In the genomic region with DNA sequence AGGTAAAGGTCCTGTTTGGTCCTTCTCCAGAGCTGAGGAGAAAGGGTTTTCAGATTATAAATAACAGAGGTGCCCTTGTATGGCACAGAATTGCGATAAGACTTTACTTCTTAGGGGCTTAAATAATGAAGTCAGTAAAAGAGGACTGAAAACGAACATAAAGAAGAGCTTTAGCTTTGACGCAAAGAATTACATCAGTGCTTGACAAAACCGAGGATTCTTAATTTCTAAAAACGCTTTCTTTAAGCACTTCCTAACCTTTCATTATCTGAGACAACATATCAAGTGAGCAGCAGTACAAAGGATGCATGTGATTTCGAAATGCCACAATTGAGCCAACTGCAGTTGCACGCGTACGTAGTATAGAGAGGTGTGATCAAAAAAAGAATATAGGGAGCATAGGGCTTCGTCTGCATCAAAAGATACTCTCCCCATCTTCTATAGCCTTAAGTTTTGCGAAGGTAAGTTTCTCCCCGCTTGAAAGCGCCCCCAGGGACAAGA, we compare ENCODE assay signal across 8 cellular contexts. TPM values are rescaled to one million over a fixed set of nuclear protein-coding genes. Genes with fewer than 3 reads are reported as not detected.
DNase-seq lines count a peak whose midpoint lies in the region; ATAC-seq and TF ChIP-seq lines count a peak whose summit lies in the region.

No MANE protein-coding gene starts in this region.

- H3K4me1 Mint-ChIP-seq in T-helper 1 cell treated with Interleukin-12 subunit alpha and Interleukin-12 subunit beta and Interleukin-4 antibody, amounts not matched to agents 30 μg/mL and 1 μg/mL, for 36 hours (ENCODE audit: low read depth), result peaks cover 28% of the 10 kb centered on the region
- H3K4me1 Mint-ChIP-seq in stimulated activated effector memory CD8-positive, alpha-beta T cell treated with anti-CD3 and anti-CD28 coated beads, Interleukin-12 subunit alpha, Interleukin-12 subunit beta, amount 100 ng/mL, for 72 hours, result peaks cover 15% of the 10 kb centered on the region

- no peaks in the 10 kb centered on the region for H3K9me3 Mint-ChIP-seq in T-helper 1 cell treated with Interleukin-12 subunit alpha and Interleukin-12 subunit beta and Interleukin-4 antibody, amounts not matched to agents 30 μg/mL and 1 μg/mL, for 36 hours
- no peaks in the 10 kb centered on the region for H3K9me3 Mint-ChIP-seq in stimulated activated effector memory CD8-positive, alpha-beta T cell treated with anti-CD3 and anti-CD28 coated beads, Interleukin-12 subunit alpha, Interleukin-12 subunit beta, amount 100 ng/mL, for 72 hours

- H3K27ac Mint-ChIP-seq in T-helper 1 cell treated with Interleukin-12 subunit alpha and Interleukin-12 subunit beta and Interleukin-4 antibody, amounts not matched to agents 30 μg/mL and 1 μg/mL, for 36 hours, result peak overlapping the region; percentile 90
- peak overlapping the region; percentile 91 for H3K27ac Mint-ChIP-seq in stimulated activated effector memory CD8-positive, alpha-beta T cell treated with anti-CD3 and anti-CD28 coated beads, Interleukin-12 subunit alpha, Interleukin-12 subunit beta, amount 100 ng/mL, for 72 hours

- intact Hi-C loops in right cardiac atrium (cut with DNase I), result loop anchor here in 1 of 4 donors (10.0 kb wide), 1 partner anchor 63 kb away; the partner anchor contains the start of gene PHF3

- no peaks in the 10 kb centered on the region for H3K27me3 Mint-ChIP-seq in T-helper 1 cell treated with Interleukin-12 subunit alpha and Interleukin-12 subunit beta and Interleukin-4 antibody, amounts not matched to agents 30 μg/mL and 1 μg/mL, for 36 hours (ENCODE audit: low read depth)

- no peaks in the 10 kb centered on the region for H3K4me1 ChIP-seq in right cardiac atrium (ENCODE audit: control insufficient read depth, insufficient read depth, low read length)

- H3K36me3 Mint-ChIP-seq in T-helper 1 cell treated with Interleukin-12 subunit alpha and Interleukin-12 subunit beta and Interleukin-4 antibody, amounts not matched to agents 30 μg/mL and 1 μg/mL, for 36 hours (ENCODE audit: low read depth), result peaks cover 17% of the 10 kb centered on the region
- H3K36me3 Mint-ChIP-seq in stimulated activated effector memory CD8-positive, alpha-beta T cell treated with anti-CD3 and anti-CD28 coated beads, Interleukin-12 subunit alpha, Interleukin-12 subunit beta, amount 100 ng/mL, for 72 hours, result peaks cover 34% of the 10 kb centered on the region

- H3K4me3 Mint-ChIP-seq in T-helper 1 cell treated with Interleukin-12 subunit alpha and Interleukin-12 subunit beta and Interleukin-4 antibody, amounts not matched to agents 30 μg/mL and 1 μg/mL, for 36 hours, result peak overlapping the region; percentile 82
- peak overlapping the region; percentile 79 for H3K4me3 Mint-ChIP-seq in stimulated activated effector memory CD8-positive, alpha-beta T cell treated with anti-CD3 and anti-CD28 coated beads, Interleukin-12 subunit alpha, Interleukin-12 subunit beta, amount 100 ng/mL, for 72 hours

- DNase-seq in T-helper 1 cell, result no peak
- DNase-seq in right cardiac atrium, result no peak
- DNase-seq in stimulated activated effector memory CD8-positive, alpha-beta T cell treated with anti-CD3 and anti-CD28 coated beads, Interleukin-12 subunit alpha, Interleukin-12 subunit beta, amount 100 ng/mL, for 72 hours (ENCODE audit: low spot score in 2 of 2), result no peak
- DNase-seq in NCI-H2171 treated with DMSO at 0.1 percent for 48 hours (lab: John Stamatoyannopoulos, UW), result no peak
- no peak for DNase-seq in T-helper 9 cell
- no peak for DNase-seq in activated gamma-delta T cell (lab: John Stamatoyannopoulos, UW)

- 22% methylated on average over 13 of the region's 13 CpGs for WGBS in right cardiac atrium

- H3K27me3 ChIP-seq in right cardiac atrium (ENCODE audit: control insufficient read depth, insufficient read depth), result no peaks in the 10 kb centered on the region

- ATAC-seq in right cardiac atrium, result no peak
- no peak for ATAC-seq in stimulated activated effector memory CD8-positive, alpha-beta T cell treated with anti-CD3 and anti-CD28 coated beads, Interleukin-12 subunit alpha, Interleukin-12 subunit beta, amount 100 ng/mL, for 72 hours

- TF ChIP-seq CTCF in VCaP (conservative IDR thresholded peaks at IDR 0.05), result no peak

- H3K9me3 ChIP-seq in right cardiac atrium (ENCODE audit: control insufficient read depth, low read length), result no peaks in the 10 kb centered on the region

- H3K27ac ChIP-seq in VCaP (peak overlapping the region; percentile 97), right cardiac atrium (ENCODE audit: low read length) (no peak overlapping the region)

- peak overlapping the region; percentile 47 for H3K4me3 ChIP-seq in right cardiac atrium (ENCODE audit: low read length)

RNA-seq across cellular contexts. Expression of gene PTP4A1, which starts 0.8 kb away (rescaled TPM):
- 10 to 100 TPM; 20.0 to 34.6 (median 26.7) TPM for total RNA-seq in right cardiac atrium
- 12.1 TPM for polyA plus RNA-seq in right cardiac atrium
